In the genomic region with DNA sequence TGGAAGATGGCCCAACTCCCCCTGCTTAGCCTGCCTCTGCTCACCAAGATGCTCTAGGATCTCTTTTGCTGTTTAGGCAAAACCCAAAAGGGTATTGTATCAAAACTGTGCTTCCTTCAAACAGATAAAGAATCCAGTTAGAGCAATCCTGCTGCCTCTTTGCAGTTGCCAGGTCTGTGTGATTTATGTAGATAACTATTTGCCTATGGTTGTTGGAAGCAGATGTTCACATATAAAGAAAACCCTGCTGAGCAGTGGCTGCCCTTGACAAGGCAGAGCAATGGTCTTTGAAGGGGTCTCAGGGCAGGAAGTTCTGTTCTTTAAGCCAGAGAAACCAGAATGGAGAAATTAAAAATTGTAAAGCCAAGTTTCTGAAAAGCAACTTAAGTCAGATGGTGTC, we compare ENCODE assay signal across 7 cellular contexts.
"Had no signal": no experiment of that assay in that cellular context is flagged by ENCODE, and none has a peak within 500 bp of the region (broad histone marks: within the 10 kb centered on the region; RNA-seq: fewer than 3 reads in every experiment).

No MANE protein-coding gene starts in this region.

- H3K4me3 ChIP-seq: GM12878 had no signal

- FAIRE-seq: G401.6, GM12878, GM12891, GM18507, GM19239 had no signal

- DNase-seq: GDM1, GF-D8 had no signal
